In genomic region chr4:3668825-3669552, GRCh38 we compare ENCODE assay signal across 21 cellular contexts.
DNase-seq lines count a peak whose midpoint lies in the region; ATAC-seq and TF ChIP-seq lines count a peak whose summit lies in the region.
"Had no signal": no experiment of that assay in that cellular context is flagged by ENCODE, and none has a peak within 500 bp of the region (broad histone marks: within the 10 kb centered on the region; RNA-seq: fewer than 3 reads in every experiment).

No MANE protein-coding gene starts in this region.

- no peak overlapping the region for H2BK20ac ChIP-seq in H9 (ENCODE audit: low read depth, low read length, poor library complexity, severe bottlenecking)

- TF ChIP-seq CTCF in H9 (conservative IDR thresholded peaks at IDR 0.05) (peak; percentile 47), endodermal cell (conservative IDR thresholded peaks at IDR 0.05) (peak; percentile 54)

- H3K9me3 ChIP-seq in H9 (ENCODE audit: control insufficient read depth, low read depth, low read length) (peaks cover 6% of the 10 kb centered on the region), endodermal cell (ENCODE audit: control insufficient read depth, low read length) (peaks cover 13% of the 10 kb centered on the region)

- no peak overlapping the region for H2BK12ac ChIP-seq in H9 (ENCODE audit: insufficient read length, low read depth, low read length)

- H3K23ac ChIP-seq in H9 (ENCODE audit: insufficient read length, low read depth, low read length) (no peak overlapping the region), mesendoderm (ENCODE audit: low read length) (no peak overlapping the region)

- no peak overlapping the region for H2AK5ac ChIP-seq in H9 (ENCODE audit: insufficient read length, low read length)
- H2AK5ac ChIP-seq in mesendoderm (ENCODE audit: low read length), result no peak overlapping the region

- no peak overlapping the region for H3K14ac ChIP-seq in H9 (ENCODE audit: insufficient read depth, low read length)

- H2BK15ac ChIP-seq in H9 (ENCODE audit: low read depth, low read length) (no peak overlapping the region), mesendoderm (replicated peaks; ENCODE audit: low read depth) (no peak overlapping the region)

- no peak overlapping the region for H3K9ac ChIP-seq in H9 (ENCODE audit: extremely low read depth, insufficient read length, low read length)
- H3K9ac ChIP-seq in endodermal cell (ENCODE audit: extremely low read depth, low read length, poor library complexity, severe bottlenecking), result no peak overlapping the region
- H3K9ac ChIP-seq in mesendoderm (ENCODE audit: low read length), result no peak overlapping the region

- H4K5ac ChIP-seq in H9 (ENCODE audit: insufficient read length, low read depth, low read length), result no peak overlapping the region
- H4K5ac ChIP-seq in mesendoderm (ENCODE audit: low read length), result no peak overlapping the region

- WGBS in H9 (ENCODE audit: extremely low coverage, insufficient read length, low lambda C conversion rate), result no CpG with 5 or more reads among the region's 27 CpGs
- WGBS in endodermal cell (ENCODE audit: insufficient coverage in 1 of 2, insufficient read length in 1 of 2), 2 experiments, result 91 to 92% methylated on average over 22 to 27 of the region's 27 CpGs
- WGBS in mesendoderm (ENCODE audit: extremely low coverage, insufficient coverage, low lambda C conversion rate), result no CpG with 5 or more reads among the region's 27 CpGs

- DNase-seq in Right ventricle myocardium inferior (ENCODE audit: missing footprints), result peak; percentile 68
- no peak for DNase-seq in left cardiac atrium
- DNase-seq in H9, result peak; percentile 72
- DNase-seq in endodermal cell, result peak; percentile 74
- DNase-seq in mesendoderm, result peak; percentile 54
- DNase-seq in stimulated activated naive B cell treated with anti-CD40 and anti-IgM and Interleukin-4, amounts not matched to agents 10 μg/mL and 1 μg/mL and 100 μg/mL, for 72 hours, result no peak
- DNase-seq: AML-193; Caco-2; CD4-positive, alpha-beta T cell; DMS79; GDM1; HFFc6; IMR-90 had no signal

- H3K4me1 ChIP-seq in H9 (ENCODE audit: insufficient read depth, low read length) (no peaks in the 10 kb centered on the region), endodermal cell (ENCODE audit: control insufficient read depth, insufficient read depth, low read length) (no peaks in the 10 kb centered on the region), mesendoderm (ENCODE audit: control insufficient read depth, low read depth, low read length) (no peaks in the 10 kb centered on the region)

- no peak overlapping the region for H3K27ac Mint-ChIP-seq in H9
- H3K27ac Mint-ChIP-seq in endodermal cell, result no peak overlapping the region
- H3K27ac Mint-ChIP-seq in stimulated activated naive B cell treated with anti-CD40 and anti-IgM and Interleukin-4, amounts not matched to agents 10 μg/mL and 1 μg/mL and 100 μg/mL, for 72 hours, result no peak overlapping the region
- H3K27ac Mint-ChIP-seq: CD4-positive, alpha-beta T cell; HFFc6 had no signal

- H3K9me3 Mint-ChIP-seq in H9 (peaks cover 7 to 10% of the 10 kb centered on the region in 2 experiments; a peak in 4 of 5 replicates), endodermal cell (peaks cover 17% of the 10 kb centered on the region)
- peaks cover 26 to 28% of the 10 kb centered on the region in 2 donors for H3K9me3 Mint-ChIP-seq in stimulated activated naive B cell treated with anti-CD40 and anti-IgM and Interleukin-4, amounts not matched to agents 10 μg/mL and 1 μg/mL and 100 μg/mL, for 72 hours

- H3K36me3 Mint-ChIP-seq in H9 (ENCODE audit: insufficient read depth in 1 of 3, low read depth in 3 of 3) (no peaks in the 10 kb centered on the region; a peak in 2 of 7 replicates), endodermal cell (ENCODE audit: low read depth) (no peaks in the 10 kb centered on the region)
- peaks cover 3 to 9% of the 10 kb centered on the region in 2 donors for H3K36me3 Mint-ChIP-seq in stimulated activated naive B cell treated with anti-CD40 and anti-IgM and Interleukin-4, amounts not matched to agents 10 μg/mL and 1 μg/mL and 100 μg/mL, for 72 hours

- H3K79me1 ChIP-seq in H9 (ENCODE audit: insufficient read depth, low read depth, low read length, poor library complexity, severe bottlenecking) (no peaks in the 10 kb centered on the region), mesendoderm (ENCODE audit: low read length) (no peaks in the 10 kb centered on the region)

- no peaks in the 10 kb centered on the region for H4K20me1 ChIP-seq in H9 (ENCODE audit: control insufficient read depth, insufficient read depth, insufficient read length)

- no peak overlapping the region for H3K56ac ChIP-seq in H9 (ENCODE audit: insufficient read length, low read depth, low read length)
- no peak overlapping the region for H3K56ac ChIP-seq in mesendoderm (ENCODE audit: low read length)

- H3K79me2 ChIP-seq in H9 (ENCODE audit: insufficient read depth, low read length) (no peaks in the 10 kb centered on the region), mesendoderm (ENCODE audit: control insufficient read depth, insufficient read depth, low read length) (no peaks in the 10 kb centered on the region)

- no peak overlapping the region for H3K4me3 Mint-ChIP-seq in H9
- no peak overlapping the region for H3K4me3 Mint-ChIP-seq in endodermal cell
- no peak overlapping the region for H3K4me3 Mint-ChIP-seq in stimulated activated naive B cell treated with anti-CD40 and anti-IgM and Interleukin-4, amounts not matched to agents 10 μg/mL and 1 μg/mL and 100 μg/mL, for 72 hours
- H3K4me3 Mint-ChIP-seq: CD4-positive, alpha-beta T cell; HFFc6 had no signal

- H3K23me2 ChIP-seq in H9 (ENCODE audit: insufficient read length, low read depth, low read length, poor library complexity, severe bottlenecking), result no peaks in the 10 kb centered on the region

- H3K4me3 ChIP-seq in endodermal cell (ENCODE audit: low read length), result no peak overlapping the region
- H3K4me3 ChIP-seq in mesendoderm (ENCODE audit: low read length), result no peak overlapping the region
- H3K4me3 ChIP-seq: A549, K562 had no signal

- H2BK5ac ChIP-seq in H9 (ENCODE audit: insufficient read length, low read length), result no peak overlapping the region
- H2BK5ac ChIP-seq in mesendoderm (ENCODE audit: low read length), result no peak overlapping the region

- H3K4me2 ChIP-seq in H9 (ENCODE audit: insufficient read depth, insufficient read length, low read length), result no peak overlapping the region
- H3K4me2 ChIP-seq in mesendoderm (ENCODE audit: low read length), result no peak overlapping the region
- H3K4me2 ChIP-seq: A549 had no signal

- H4K8ac ChIP-seq in H9 (replicated peaks; ENCODE audit: insufficient read length, low read depth, low read length), result no peak overlapping the region
- H4K8ac ChIP-seq in mesendoderm (ENCODE audit: low read depth, low read length), result no peak overlapping the region

- H3K4ac ChIP-seq in H9 (ENCODE audit: low read depth, low read length), result no peak overlapping the region
- H3K4ac ChIP-seq in mesendoderm (ENCODE audit: low read depth, low read length), result no peak overlapping the region

- no peak overlapping the region for H2AFZ ChIP-seq in H9 (ENCODE audit: low read length)

- ATAC-seq in Right ventricle myocardium inferior (no peak), left cardiac atrium (no peak), GM21737 (IDR thresholded peaks at IDR 0.05; ENCODE audit: unreplicated experiment) (no peak), HG02571 (IDR thresholded peaks at IDR 0.05; ENCODE audit: unreplicated experiment) (no peak)
- no peak for ATAC-seq in stimulated activated naive B cell treated with anti-CD40 and anti-IgM and Interleukin-4, amounts not matched to agents 10 μg/mL and 1 μg/mL and 100 μg/mL, for 72 hours (replicated peaks)
- ATAC-seq: A549, HCT116, K562 had no signal

- H3K27me3 Mint-ChIP-seq in H9 (ENCODE audit: low read depth) (peaks cover 17% of the 10 kb centered on the region), endodermal cell (ENCODE audit: insufficient read depth) (peaks cover 5% of the 10 kb centered on the region)
- H3K27me3 Mint-ChIP-seq in stimulated activated naive B cell treated with anti-CD40 and anti-IgM and Interleukin-4, amounts not matched to agents 10 μg/mL and 1 μg/mL and 100 μg/mL, for 72 hours, result peaks cover 10 to 18% of the 10 kb centered on the region in 2 donors

- intact Hi-C loops in Right ventricle myocardium inferior (cut with DNase I) (no loop called here), left cardiac atrium (cut with DNase I) (no loop called here)

- H4K91ac ChIP-seq in H9 (ENCODE audit: insufficient read length, low read depth, low read length), result no peak overlapping the region

- no peak overlapping the region for H2BK120ac ChIP-seq in H9 (ENCODE audit: low read depth, low read length, poor library complexity, severe bottlenecking)
- H2BK120ac ChIP-seq in mesendoderm (ENCODE audit: low read depth, low read length), result no peak overlapping the region

- H3T11ph ChIP-seq in H9 (ENCODE audit: low read length), result no peak overlapping the region

- no peak overlapping the region for H3K18ac ChIP-seq in H9 (ENCODE audit: insufficient read length, low read depth, low read length)
- no peak overlapping the region for H3K18ac ChIP-seq in mesendoderm (ENCODE audit: low read length)

- H3K27ac ChIP-seq in H9 (ENCODE audit: insufficient read length, low read depth, low read length) (no peak overlapping the region), endodermal cell (ENCODE audit: low read depth, low read length) (no peak overlapping the region), mesendoderm (ENCODE audit: low read depth, low read length) (no peak overlapping the region)
- H3K27ac ChIP-seq: 22Rv1, A549, C4-2B, HL-60 had no signal

- no peaks in the 10 kb centered on the region for H3K27me3 ChIP-seq in H9 (ENCODE audit: insufficient read depth, low read length)
- H3K27me3 ChIP-seq in endodermal cell (ENCODE audit: control insufficient read depth, insufficient read depth, low read length, poor library complexity, severe bottlenecking), result no peaks in the 10 kb centered on the region
- H3K27me3 ChIP-seq in mesendoderm (ENCODE audit: insufficient read depth, low read length, poor library complexity), result no peaks in the 10 kb centered on the region

- H3K4me1 Mint-ChIP-seq in H9, result no peaks in the 10 kb centered on the region
- H3K4me1 Mint-ChIP-seq in endodermal cell, result peaks cover 3% of the 10 kb centered on the region
- peaks cover 10 to 12% of the 10 kb centered on the region in 2 donors for H3K4me1 Mint-ChIP-seq in stimulated activated naive B cell treated with anti-CD40 and anti-IgM and Interleukin-4, amounts not matched to agents 10 μg/mL and 1 μg/mL and 100 μg/mL, for 72 hours

- H3K36me3 ChIP-seq in endodermal cell (ENCODE audit: control insufficient read depth, insufficient read depth, low read length) (no peaks in the 10 kb centered on the region), mesendoderm (ENCODE audit: control insufficient read depth, insufficient read depth, low read length) (no peaks in the 10 kb centered on the region)

Comparison
In these comparisons a context has a peak if more than half of its experiments do, and no peak if none do; other contexts are left out.
1. DNase-seq: peak in Right ventricle myocardium inferior (single experiment), H9 (single experiment), endodermal cell (single experiment) and mesendoderm (single experiment); none in left cardiac atrium (single experiment) and stimulated activated naive B cell treated with anti-CD40 and anti-IgM and Interleukin-4, amounts not matched to agents 10 μg/mL and 1 μg/mL and 100 μg/mL, for 72 hours (single experiment).